In genomic region chr14:59337151-59337611, GRCh38 we compare ENCODE assay signal across 12 cellular contexts.
DNase-seq lines count a peak whose midpoint lies in the region; ATAC-seq and TF ChIP-seq lines count a peak whose summit lies in the region.
"Had no signal": no experiment of that assay in that cellular context is flagged by ENCODE, and none has a peak within 500 bp of the region (broad histone marks: within the 10 kb centered on the region; RNA-seq: fewer than 3 reads in every experiment).

No MANE protein-coding gene starts in this region.

- H2AK9ac ChIP-seq in IMR-90 (replicated peaks; ENCODE audit: low read depth, low read length, poor library complexity) = no peak overlapping the region

- H3K9ac ChIP-seq in IMR-90 (ENCODE audit: low read depth, low read length) = no peak overlapping the region

- peak overlapping the region; percentile 2; the same call in 1 of the 2 replicates for H3K4me2 ChIP-seq in IMR-90 (ENCODE audit: low read depth, low read length)

- no peak overlapping the region for H3K23ac ChIP-seq in IMR-90 (ENCODE audit: low read depth, low read length)

- no peak overlapping the region for H4K8ac ChIP-seq in IMR-90 (ENCODE audit: low read depth in 2 of 2, low read length in 2 of 2)

- intact Hi-C loops in IMR-90 (cut with micrococcal nuclease) = no loop called here

- BruUV-seq in IMR-90 (replicated peaks; lab: Mats Ljungman, UMichigan) = no TSS peak

- H3K9me1 ChIP-seq in IMR-90 (ENCODE audit: insufficient read depth, low read length) = peaks cover 9% of the 10 kb centered on the region

- no peak overlapping the region for H3K4me3 Mint-ChIP-seq in progenitor cell of endocrine pancreas (ENCODE audit: low read depth)
- no peak overlapping the region for H3K4me3 Mint-ChIP-seq in activated T-helper 17 cell treated with anti-CD3 and anti-CD28 coated beads, Interleukin-2, amount 50 U/mL, for 72 hours
- H3K4me3 Mint-ChIP-seq: central memory CD8-positive, alpha-beta T cell had no signal

- H3K36me3 Mint-ChIP-seq in progenitor cell of endocrine pancreas (ENCODE audit: insufficient read depth) = peaks cover 21% of the 10 kb centered on the region
- peaks cover 36% of the 10 kb centered on the region for H3K36me3 Mint-ChIP-seq in activated T-helper 17 cell treated with anti-CD3 and anti-CD28 coated beads, Interleukin-2, amount 50 U/mL, for 72 hours (ENCODE audit: low read depth)

- H3K9me3 ChIP-seq in IMR-90 (ENCODE audit: control insufficient read depth, insufficient read depth, low read length) = no peaks in the 10 kb centered on the region
- H3K9me3 ChIP-seq: SJSA1 had no signal

- no peak overlapping the region for H2BK20ac ChIP-seq in IMR-90 (ENCODE audit: low read depth, low read length)

- no peak for TF ChIP-seq RAD21 in IMR-90 (IDR thresholded peaks at IDR 0.05; ENCODE audit: low read length)

- peaks cover 9% of the 10 kb centered on the region for H3K4me1 ChIP-seq in IMR-90 (ENCODE audit: control insufficient read depth, insufficient read depth, low read length)

- in situ Hi-C loops in IMR-90 (cut with MboI; ENCODE audit: low sequenced_read_pairs) = no loop called here

- TF ChIP-seq CTCF in IMR-90 (conservative IDR thresholded peaks at IDR 0.05; ENCODE audit: low read depth, low read length) (no peak), coronary artery (IDR thresholded peaks at IDR 0.05) (no peak), progenitor cell of endocrine pancreas (IDR thresholded peaks at IDR 0.05; ENCODE audit: unreplicated experiment) (no peak)

- H2BK15ac ChIP-seq in IMR-90 (ENCODE audit: low read depth, low read length) = no peak overlapping the region

- no peaks in the 10 kb centered on the region for H3K27me3 ChIP-seq in IMR-90 (ENCODE audit: control insufficient read depth, insufficient read depth, low read length)
- H3K27me3 ChIP-seq: SJSA1 had no signal

- H2AK5ac ChIP-seq in IMR-90 (ENCODE audit: low read depth, low read length) = no peak overlapping the region

- H3K4me1 Mint-ChIP-seq in progenitor cell of endocrine pancreas (ENCODE audit: low read depth) = peaks cover 8% of the 10 kb centered on the region
- H3K4me1 Mint-ChIP-seq in activated T-helper 17 cell treated with anti-CD3 and anti-CD28 coated beads, Interleukin-2, amount 50 U/mL, for 72 hours = no peaks in the 10 kb centered on the region
- H3K4me1 Mint-ChIP-seq: central memory CD8-positive, alpha-beta T cell had no signal

- H3K14ac ChIP-seq in IMR-90 (replicated peaks; ENCODE audit: low read depth, low read length) = no peak overlapping the region

- no peak overlapping the region for H2BK120ac ChIP-seq in IMR-90 (ENCODE audit: low read depth, low read length)

- H3K18ac ChIP-seq in IMR-90 (ENCODE audit: low read depth, low read length) = no peak overlapping the region

- no peaks in the 10 kb centered on the region for H4K20me1 ChIP-seq in IMR-90 (ENCODE audit: insufficient read depth, low read length)

- no peaks in the 10 kb centered on the region for H3K36me3 ChIP-seq in IMR-90 (ENCODE audit: control insufficient read depth, insufficient read depth, low read length)

- H4K91ac ChIP-seq in IMR-90 (ENCODE audit: insufficient read depth, low read depth, low read length) = no peak overlapping the region

- H3K4ac ChIP-seq in IMR-90 (ENCODE audit: low read depth, low read length) = no peak overlapping the region

- no peak overlapping the region for H2AFZ ChIP-seq in IMR-90 (replicated peaks; ENCODE audit: low read length, poor library complexity)

- WGBS in IMR-90 (ENCODE audit: extremely low coverage in 2 of 2, insufficient read length in 1 of 2), 2 experiments = 60% methylated on average over 3 of the region's 4 CpGs; no CpG with 5 or more reads in 1 of the 2 experiments

- H3K56ac ChIP-seq in IMR-90 (ENCODE audit: extremely low read depth, insufficient read depth, low read length) = no peak overlapping the region

- H3K9me3 Mint-ChIP-seq in progenitor cell of endocrine pancreas (ENCODE audit: low read depth) = no peaks in the 10 kb centered on the region
- H3K9me3 Mint-ChIP-seq in activated T-helper 17 cell treated with anti-CD3 and anti-CD28 coated beads, Interleukin-2, amount 50 U/mL, for 72 hours = no peaks in the 10 kb centered on the region
- H3K9me3 Mint-ChIP-seq: central memory CD8-positive, alpha-beta T cell had no signal

- ATAC-seq in IMR-90 (ENCODE audit: low read depth) (peak; percentile 16), left lobe of liver (peak; percentile 9), HG03442 (IDR thresholded peaks at IDR 0.05; ENCODE audit: unreplicated experiment) (no peak)
- no peak for ATAC-seq in activated T-helper 17 cell treated with anti-CD3 and anti-CD28 coated beads, Interleukin-2, amount 50 U/mL, for 72 hours (replicated peaks)

- DNase-seq in IMR-90 (no peak), coronary artery (ENCODE audit: low spot score) (peak; percentile 86), left lobe of liver (ENCODE audit: low spot score) (peak; percentile 48), progenitor cell of endocrine pancreas (ENCODE audit: low spot score, unreplicated experiment) (no peak), NAMALWA (ENCODE audit: low spot score) (no peak)
- DNase-seq: activated CD4-positive, alpha-beta T cell treated with anti-CD3 and anti-CD28 coated beads, Interleukin-2, amount 50 U/mL, for 48 hours; Calu3 had no signal

- H3K27ac ChIP-seq in IMR-90 (ENCODE audit: insufficient read depth, low read length) (no peak overlapping the region; the same call in 1 of the 2 replicates), coronary artery (peak overlapping the region; percentile 68 to 85), skin epidermis (peak overlapping the region in 20 of 21 experiments; percentile 13 to 83 (median 64))
- H3K27ac ChIP-seq: SJSA1 had no signal

- POLR2A ChIA-PET in IMR-90 (lab: Charles Lee; ENCODE audit: unreplicated experiment) = no interaction called here

- TF ChIP-seq POLR2A in IMR-90 (IDR thresholded peaks at IDR 0.05; ENCODE audit: low read depth, low read length) = no peak

- 0 out of 4 replicates have a peak, but pooled peaks cover 0 to 4% of the 10 kb centered on the region in 2 experiments for H3K79me1 ChIP-seq in IMR-90 (ENCODE audit: low read depth in 1 of 2, low read length in 2 of 2)

- H2BK5ac ChIP-seq in IMR-90 (ENCODE audit: low read depth, low read length, poor library complexity, severe bottlenecking) = peak overlapping the region; percentile 25

- no peak overlapping the region; the same call in 1 of the 2 replicates for H4K5ac ChIP-seq in IMR-90 (ENCODE audit: low read depth, low read length)

- no peak overlapping the region for H3K27ac Mint-ChIP-seq in progenitor cell of endocrine pancreas
- no peak overlapping the region for H3K27ac Mint-ChIP-seq in activated T-helper 17 cell treated with anti-CD3 and anti-CD28 coated beads, Interleukin-2, amount 50 U/mL, for 72 hours

- no peaks in the 10 kb centered on the region for H3K27me3 Mint-ChIP-seq in progenitor cell of endocrine pancreas
- no peaks in the 10 kb centered on the region for H3K27me3 Mint-ChIP-seq in activated T-helper 17 cell treated with anti-CD3 and anti-CD28 coated beads, Interleukin-2, amount 50 U/mL, for 72 hours
- H3K27me3 Mint-ChIP-seq: central memory CD8-positive, alpha-beta T cell had no signal

- dilution Hi-C loops in IMR-90 (cut with HindIII; ENCODE audit: low sequenced_read_pairs, unreplicated experiment) = no loop called here

- H3K4me3 ChIP-seq in IMR-90 (ENCODE audit: insufficient read depth, low read depth, low read length) = no peak overlapping the region
- H3K4me3 ChIP-seq in coronary artery = no peak overlapping the region
- H3K4me3 ChIP-seq in skin epidermis = no peak overlapping the region
- H3K4me3 ChIP-seq: SJSA1 had no signal

- CTCF ChIA-PET in IMR-90 (lab: Yijun Ruan, JAX) = interaction anchor here (0.9 kb wide), 1 partner anchor 13 kb away, joined by 3 read pairs; no protein-coding TSS in a partner anchor

TF ChIP-seq in IMR-90, 13 proteins besides CTCF, POLR2A, EP300 and RAD21:
- TF ChIP-seq RFX5 (IDR thresholded peaks at IDR 0.05; ENCODE audit: low read depth, low read length) (no peak), MAFK (IDR thresholded peaks at IDR 0.05; ENCODE audit: low read depth, low read length) (peak; percentile 15; the same call in 1 of the 2 replicates), CEBPB (IDR thresholded peaks at IDR 0.05; ENCODE audit: low read depth, low read length) (peak; percentile 45; the same call in 1 of the 2 replicates)
TF ChIP-seq in IMR-90: peak in this region for 2.

Comparison
In these comparisons a context has a peak if more than half of its experiments do, and no peak if none do; other contexts are left out.
1. ATAC-seq: peak in IMR-90 (single experiment) and left lobe of liver (single experiment); none in HG03442 (single experiment) and activated T-helper 17 cell treated with anti-CD3 and anti-CD28 coated beads, Interleukin-2, amount 50 U/mL, for 72 hours (single experiment).
2. DNase-seq: peak in coronary artery (single experiment) and left lobe of liver (single experiment); none in IMR-90 (single experiment), progenitor cell of endocrine pancreas (single experiment) and NAMALWA (single experiment).